In genomic region chr3:105842943-105843342, GRCh38 we compare ENCODE assay signal across 20 cellular contexts. TPM values are rescaled to one million over a fixed set of nuclear protein-coding genes. Genes with fewer than 3 reads are reported as not detected.
DNase-seq lines count a peak whose midpoint lies in the region; ATAC-seq lines count a peak whose summit lies in the region.
"Had no signal": no experiment of that assay in that cellular context is flagged by ENCODE, and none has a peak within 500 bp of the region (broad histone marks: within the 10 kb centered on the region; RNA-seq: fewer than 3 reads in every experiment).

No MANE protein-coding gene starts in this region.

- H4K91ac ChIP-seq in mesenchymal stem cell (ENCODE audit: low read length): no peak overlapping the region

- no peak overlapping the region for H3K9ac ChIP-seq in Karpas-422 (ENCODE audit: low read length)
- no peak overlapping the region for H3K9ac ChIP-seq in mesenchymal stem cell (ENCODE audit: low read length)
- H3K9ac ChIP-seq: BLaER1 had no signal

- H3K23ac ChIP-seq in mesenchymal stem cell (ENCODE audit: low read length in 2 of 2): no peak overlapping the region

- 0 out of 2 replicates have a peak overlapping the region, but pooled peaks have one; percentile 10 for H3K27ac ChIP-seq in Karpas-422 (ENCODE audit: low read length)
- H3K27ac ChIP-seq in mesenchymal stem cell (ENCODE audit: low read length, poor library complexity, severe bottlenecking): no peak overlapping the region
- H3K27ac ChIP-seq: BLaER1, Peyer's patch, sigmoid colon had no signal

- peaks cover 57% of the 10 kb centered on the region for H3K4me1 ChIP-seq in Karpas-422 (ENCODE audit: low read length)
- no peaks in the 10 kb centered on the region for H3K4me1 ChIP-seq in mesenchymal stem cell (ENCODE audit: control insufficient read depth, insufficient read depth, low read depth, low read length)
- H3K4me1 ChIP-seq: BLaER1 had no signal

- H3K4me3 ChIP-seq in Karpas-422 (ENCODE audit: low read length) (no peak overlapping the region), mesenchymal stem cell (ENCODE audit: insufficient read depth in 1 of 2, low read depth in 1 of 2, low read length in 2 of 2) (no peak overlapping the region)
- H3K4me3 ChIP-seq: BLaER1, Peyer's patch, sigmoid colon, transverse colon had no signal

- no peak overlapping the region for H2AK5ac ChIP-seq in mesenchymal stem cell (ENCODE audit: low read length, severe bottlenecking)

- no peaks in the 10 kb centered on the region for H4K20me1 ChIP-seq in Karpas-422 (ENCODE audit: insufficient read depth, low read depth, low read length)
- H4K20me1 ChIP-seq: BLaER1 had no signal

- H4K8ac ChIP-seq in mesenchymal stem cell (ENCODE audit: low read length): no peak overlapping the region

- no peak overlapping the region for H3K14ac ChIP-seq in mesenchymal stem cell (ENCODE audit: low read length in 2 of 2)

- peaks cover 92% of the 10 kb centered on the region for H3K79me2 ChIP-seq in Karpas-422 (ENCODE audit: low read length)

- WGBS in mesenchymal stem cell: 61% methylated on average over 2 of the region's 2 CpGs

- H2BK12ac ChIP-seq in mesenchymal stem cell (ENCODE audit: low read length in 2 of 2): no peak overlapping the region

- peaks cover 15% of the 10 kb centered on the region for H3K79me1 ChIP-seq in mesenchymal stem cell (replicated peaks; ENCODE audit: low read length, poor library complexity, severe bottlenecking)

- H3K9me3 ChIP-seq in Karpas-422 (ENCODE audit: low read length) (no peaks in the 10 kb centered on the region), mesenchymal stem cell (ENCODE audit: control insufficient read depth, low read length) (no peaks in the 10 kb centered on the region)
- H3K9me3 ChIP-seq: BLaER1, Peyer's patch, sigmoid colon, transverse colon had no signal

- H3K36me3 ChIP-seq in Karpas-422 (ENCODE audit: insufficient read depth, low read length) (peaks cover 49% of the 10 kb centered on the region), mesenchymal stem cell (ENCODE audit: control insufficient read depth in 1 of 2, insufficient read depth in 2 of 2, low read depth in 1 of 2, low read length in 2 of 2) (peaks cover 0 to 66% of the 10 kb centered on the region in 2 experiments)
- H3K36me3 ChIP-seq: Peyer's patch, sigmoid colon, transverse colon had no signal

- H2BK5ac ChIP-seq in mesenchymal stem cell (ENCODE audit: low read depth, low read length, poor library complexity, severe bottlenecking): no peak overlapping the region

- no peak overlapping the region for H2BK120ac ChIP-seq in mesenchymal stem cell (ENCODE audit: low read depth, low read length)

- H3K9me2 ChIP-seq in Karpas-422 (replicated peaks; ENCODE audit: insufficient read depth, low read length): no peaks in the 10 kb centered on the region

- no peak overlapping the region for H2BK15ac ChIP-seq in mesenchymal stem cell (ENCODE audit: low read depth, poor library complexity, severe bottlenecking)

- peak; percentile 87 for DNase-seq in DMS 273 (lab: John Stamatoyannopoulos, UW; ENCODE audit: unreplicated experiment)
- DNase-seq in Karpas-422: no peak
- DNase-seq in cerebellar cortex (ENCODE audit: low spot score): peak; percentile 75
- DNase-seq in mesenchymal stem cell: peak; percentile 50
- DNase-seq in GM19240 (ENCODE audit: insufficient read length, low spot score): no peak
- DNase-seq in GM03348 (ENCODE audit: low spot score): no peak
- DNase-seq: activated CD4-positive, alpha-beta memory T cell treated with anti-CD3 and anti-CD28 coated beads, Interleukin-2, amount 10 ng/mL, durations not matched to agents 7 days and 5 days; activated CD8-positive, alpha-beta memory T cell treated with anti-CD3 and anti-CD28 coated beads, Interleukin-2, amount 50 U/mL, for 4 hours; activated naive CD4-positive, alpha-beta T cell treated with anti-CD3 and anti-CD28 coated beads for 36 hours; naive thymus-derived CD4-positive, alpha-beta T cell; NCI-H1092; NCI-H187; NCI-H524 treated with DMSO at 0.1 percent for 48 hours; Peyer's patch; SIG-M5; sigmoid colon; stimulated activated CD4-positive, alpha-beta T cell treated with anti-CD3 and anti-CD28 coated beads, Interleukin-4, amount 100 ng/mL, for 4 hours; transverse colon had no signal

- no peak overlapping the region for H2AFZ ChIP-seq in Karpas-422 (ENCODE audit: low read length)
- H2AFZ ChIP-seq in mesenchymal stem cell (ENCODE audit: low read depth, low read length): no peak overlapping the region

- ATAC-seq in HG03469 (IDR thresholded peaks at IDR 0.05; ENCODE audit: unreplicated experiment): no peak
- ATAC-seq: naive thymus-derived CD4-positive, alpha-beta T cell had no signal

- H3K27me3 ChIP-seq in Karpas-422 (ENCODE audit: low read length): no peaks in the 10 kb centered on the region
- no peaks in the 10 kb centered on the region for H3K27me3 ChIP-seq in mesenchymal stem cell (ENCODE audit: control insufficient read depth in 1 of 2, insufficient read depth in 1 of 2, low read length in 2 of 2)
- H3K27me3 ChIP-seq: BLaER1, Peyer's patch, sigmoid colon, transverse colon had no signal

- H3K18ac ChIP-seq in mesenchymal stem cell (ENCODE audit: low read depth in 1 of 2, low read length in 2 of 2): no peak overlapping the region

- no peak overlapping the region for H3K4ac ChIP-seq in mesenchymal stem cell (ENCODE audit: low read depth in 1 of 2, low read length in 2 of 2)

- H3K4me2 ChIP-seq in Karpas-422 (ENCODE audit: low read depth, low read length, poor library complexity, severe bottlenecking): no peak overlapping the region
- no peak overlapping the region for H3K4me2 ChIP-seq in mesenchymal stem cell (ENCODE audit: low read length, poor library complexity, severe bottlenecking)
- H3K4me2 ChIP-seq: BLaER1 had no signal

RNA-seq across cellular contexts. Expression of gene CBLB, which starts 25.9 kb away (rescaled TPM):
- total RNA-seq in Karpas-422 (2014; rRNA removed; shearing (Covaris generic); ENCODE audit: low replicate concordance): 94.9 and 98.8 TPM in 2 replicates
- 19.3 TPM for polyA plus RNA-seq in mesenchymal stem cell (2013, experiment 1 of 2)
- polyA plus RNA-seq in mesenchymal stem cell (2013, experiment 2 of 2): 16.9 TPM

Comparison
In these comparisons a context has a peak if more than half of its experiments do, and no peak if none do; other contexts are left out.
1. DNase-seq: peak in DMS 273 (single experiment), cerebellar cortex (single experiment) and mesenchymal stem cell (single experiment); none in Karpas-422 (single experiment), GM19240 (single experiment) and GM03348 (single experiment).